Comparison of ENCODE assay signal across 7 cellular contexts in the genomic region with DNA sequence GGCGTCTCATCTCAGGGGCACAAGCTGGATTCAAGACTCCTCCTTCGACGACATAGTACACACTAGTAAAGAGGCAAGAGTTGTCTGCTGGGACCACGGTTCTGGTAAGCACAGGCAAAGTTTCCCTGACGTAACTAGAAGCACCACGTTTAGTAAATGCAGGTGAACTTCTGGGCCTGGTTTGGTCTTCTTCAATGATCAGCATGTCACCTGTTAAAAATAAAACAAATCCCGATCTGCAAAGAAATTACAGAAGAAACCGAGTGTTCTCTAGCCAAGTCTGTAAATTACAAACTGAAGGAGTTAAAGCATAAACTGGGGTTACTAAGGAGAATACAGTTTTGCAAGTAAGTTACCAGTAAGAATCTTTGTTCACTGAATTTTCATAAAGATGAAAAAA. TPM values are rescaled to one million over a fixed set of nuclear protein-coding genes. Genes with fewer than 3 reads are reported as not detected.
DNase-seq lines count a peak whose midpoint lies in the region; ATAC-seq and TF ChIP-seq lines count a peak whose summit lies in the region.
"Had no signal": no experiment of that assay in that cellular context is flagged by ENCODE, and none has a peak within 500 bp of the region (broad histone marks: within the 10 kb centered on the region; RNA-seq: fewer than 3 reads in every experiment).

No MANE protein-coding gene starts in this region.

- TF ChIP-seq CTCF in brain (conservative IDR thresholded peaks at IDR 0.05) (no peak), osteocyte (IDR thresholded peaks at IDR 0.05) (no peak)

- peaks cover 21% of the 10 kb centered on the region for H3K27me3 Mint-ChIP-seq in brain
- no peaks in the 10 kb centered on the region for H3K27me3 Mint-ChIP-seq in osteocyte (ENCODE audit: unreplicated experiment)

- no peak for ATAC-seq in HG03378 (IDR thresholded peaks at IDR 0.05; ENCODE audit: unreplicated experiment)

- peak overlapping the region; percentile 97 for H3K27ac ChIP-seq in HUES48 (ENCODE audit: low read depth, low read length)

- H3K4me3 ChIP-seq in HUES48 (ENCODE audit: low read depth, low read length): peak overlapping the region; percentile 88

- peak overlapping the region; percentile 95 to 100 (median 97) for H3K4me3 Mint-ChIP-seq in brain
- peak overlapping the region; percentile 98 for H3K4me3 Mint-ChIP-seq in osteocyte (ENCODE audit: unreplicated experiment)

- DNase-seq in osteocyte (ENCODE audit: extremely low spot score, unreplicated experiment) (no peak), NCI-H2196 (lab: John Stamatoyannopoulos, UW; ENCODE audit: unreplicated experiment) (no peak)
- DNase-seq in activated effector memory CD4-positive, alpha-beta T cell treated with Interleukin-2 at 50 U/mL for 16 hours: no peak
- DNase-seq: NCI-H226 had no signal

- H3K4me1 Mint-ChIP-seq in brain (peaks cover 89% of the 10 kb centered on the region), osteocyte (ENCODE audit: unreplicated experiment) (peaks cover 53% of the 10 kb centered on the region)

- no peaks in the 10 kb centered on the region for H3K9me3 ChIP-seq in HUES48 (ENCODE audit: control insufficient read depth, insufficient read depth, low read length)

- no peaks in the 10 kb centered on the region for H3K9me3 Mint-ChIP-seq in brain
- no peaks in the 10 kb centered on the region for H3K9me3 Mint-ChIP-seq in osteocyte (ENCODE audit: unreplicated experiment)

- 0 out of 2 replicates have a peak overlapping the region, but pooled peaks have one; percentile 19 for H3K9ac ChIP-seq in HUES48 (ENCODE audit: low read depth, low read length)

- H3K27ac Mint-ChIP-seq in brain (peak overlapping the region; percentile 57 to 98 (median 97)), osteocyte (ENCODE audit: unreplicated experiment) (no peak overlapping the region)

- H3K4me1 ChIP-seq in HUES48 (ENCODE audit: control insufficient read depth, insufficient read depth, low read length): peaks cover 20% of the 10 kb centered on the region

- H3K36me3 ChIP-seq in HUES48 (ENCODE audit: control insufficient read depth, insufficient read depth, low read length): peaks cover 38% of the 10 kb centered on the region

- H3K36me3 Mint-ChIP-seq in brain: peaks cover 11% of the 10 kb centered on the region
- peaks cover 26% of the 10 kb centered on the region for H3K36me3 Mint-ChIP-seq in osteocyte (ENCODE audit: unreplicated experiment)

- H3K27me3 ChIP-seq in HUES48 (ENCODE audit: control insufficient read depth, insufficient read depth, low read length): no peaks in the 10 kb centered on the region

RNA-seq across cellular contexts. Expression of gene YOD1, which starts 1.5 kb away (rescaled TPM):
- 2.4 TPM for polyA plus RNA-seq in brain (ENCODE audit: insufficient read depth, low read depth, low replicate concordance)
- 4.6 and 4.8 TPM in 2 replicates for total RNA-seq in osteocyte

RNA-seq across cellular contexts. Expression of gene PFKFB2, which starts 3.6 kb away (rescaled TPM):
- polyA plus RNA-seq in brain (ENCODE audit: insufficient read depth, low read depth, low replicate concordance): 74.2 TPM
- total RNA-seq in osteocyte: 15.8 TPM in 2 replicates

RNA-seq across cellular contexts. Expression of gene C1orf116, which starts 17.0 kb away (rescaled TPM):
- polyA plus RNA-seq in brain (ENCODE audit: insufficient read depth, low read depth, low replicate concordance): 2.1 TPM
- total RNA-seq in osteocyte: not detected in 2 replicates

RNA-seq across cellular contexts. Expression of gene C4BPB, which starts 39.1 kb away (rescaled TPM):
- not detected for polyA plus RNA-seq in brain (ENCODE audit: insufficient read depth, low read depth, low replicate concordance)
- total RNA-seq in osteocyte: not detected in 2 replicates

RNA-seq across cellular contexts. Expression of gene C4BPA, which starts 54.5 kb away (rescaled TPM):
- polyA plus RNA-seq in brain (ENCODE audit: insufficient read depth, low read depth, low replicate concordance): not detected
- total RNA-seq in osteocyte: not detected in 2 replicates
